In the genomic region with DNA sequence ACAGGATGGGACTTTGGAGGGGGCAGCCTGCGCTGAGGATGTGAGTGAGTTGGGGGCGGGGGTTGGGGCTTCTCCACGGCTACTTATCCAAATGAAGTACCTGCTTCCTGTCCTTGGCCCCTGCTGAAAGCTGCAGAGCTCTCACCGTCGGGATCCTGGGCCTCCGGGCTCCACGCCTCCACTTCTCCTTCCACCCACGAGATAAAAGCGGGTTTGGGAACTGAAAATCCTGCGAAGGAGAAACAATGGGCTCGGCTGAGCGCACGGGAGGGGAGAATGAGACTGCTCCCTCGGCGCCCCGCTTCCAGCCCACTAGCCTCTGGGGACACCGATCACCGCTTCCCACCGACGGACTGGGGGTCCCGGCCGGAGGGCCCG, we compare ENCODE assay signal across 8 cellular contexts. TPM values are rescaled to one million over a fixed set of nuclear protein-coding genes. Genes with fewer than 3 reads are reported as not detected.
A peak's percentile ranks its signal among the peaks of the same experiment; 100 is the strongest.
DNase-seq lines count a peak whose midpoint lies in the region; ATAC-seq and TF ChIP-seq lines count a peak whose summit lies in the region.

No MANE protein-coding gene starts in this region.

- DNase-seq in AG09309 (ENCODE audit: low read depth) (no peak), WERI-Rb-1 (peak; percentile 43), glutamatergic neuron (peak; percentile 23), left lobe of liver (ENCODE audit: low spot score) (no peak), SKM-1 treated with dmso at 0.1 percent for 144 hours (lab: John Stamatoyannopoulos, UW; ENCODE audit: unreplicated experiment) (no peak)

- peak overlapping the region; percentile 93 for H3K9ac ChIP-seq in skeletal muscle satellite cell (ENCODE audit: low read depth, low read length)

- H3K4me3 ChIP-seq in AG09309 (ENCODE audit: control insufficient read depth, low read depth, low read length) (peak overlapping the region; percentile 73), WERI-Rb-1 (ENCODE audit: low read depth, low read length) (peak overlapping the region; percentile 63), skeletal muscle satellite cell (ENCODE audit: low read length) (peak overlapping the region; percentile 90)

- peak overlapping the region; percentile 95 for H3K4me2 ChIP-seq in skeletal muscle satellite cell (ENCODE audit: low read length)

- peaks cover 3% of the 10 kb centered on the region for H3K4me1 Mint-ChIP-seq in glutamatergic neuron (ENCODE audit: low read depth, unreplicated experiment)

- H3K4me3 Mint-ChIP-seq in glutamatergic neuron (ENCODE audit: unreplicated experiment), result peak overlapping the region; percentile 91

- H3K36me3 ChIP-seq in WERI-Rb-1, result peaks cover 53% of the 10 kb centered on the region
- peaks cover 14% of the 10 kb centered on the region for H3K36me3 ChIP-seq in skeletal muscle satellite cell (ENCODE audit: insufficient read depth, low read length)

- H3K9me3 ChIP-seq in WERI-Rb-1 (ENCODE audit: severe bottlenecking) (no peaks in the 10 kb centered on the region), skeletal muscle satellite cell (replicated peaks; ENCODE audit: low read length) (no peaks in the 10 kb centered on the region)

- TF ChIP-seq CTCF in AG09309 (IDR thresholded peaks at IDR 0.05; ENCODE audit: control insufficient read depth, insufficient read depth, low read depth, low read length, missing control alignments) (no peak), WERI-Rb-1 (IDR thresholded peaks at IDR 0.05; ENCODE audit: low read depth, low read length) (no peak), glutamatergic neuron (IDR thresholded peaks at IDR 0.05; ENCODE audit: partially characterized antibody, unreplicated experiment) (no peak)

- H3K4me1 ChIP-seq in skeletal muscle satellite cell (ENCODE audit: control insufficient read depth, insufficient read depth, low read length), result peaks cover 5% of the 10 kb centered on the region

- H3K27me3 ChIP-seq in WERI-Rb-1 (ENCODE audit: insufficient read depth, low read depth, severe bottlenecking) (no peaks in the 10 kb centered on the region), skeletal muscle satellite cell (ENCODE audit: control insufficient read depth, insufficient read depth, low read length) (no peaks in the 10 kb centered on the region)

- peak overlapping the region; percentile 96 for H3K27ac ChIP-seq in WERI-Rb-1

- H3K27me3 Mint-ChIP-seq in glutamatergic neuron (ENCODE audit: unreplicated experiment), result peaks cover 6% of the 10 kb centered on the region

- H3K27ac Mint-ChIP-seq in glutamatergic neuron (ENCODE audit: unreplicated experiment), result peak overlapping the region; percentile 88

- peaks cover 9% of the 10 kb centered on the region for H3K9me3 Mint-ChIP-seq in glutamatergic neuron (ENCODE audit: unreplicated experiment)

- no peaks in the 10 kb centered on the region for H3K36me3 Mint-ChIP-seq in glutamatergic neuron (ENCODE audit: unreplicated experiment)

- ATAC-seq in GM18520 (IDR thresholded peaks at IDR 0.05; ENCODE audit: unreplicated experiment) (peak; percentile 8), HG03354 (IDR thresholded peaks at IDR 0.05; ENCODE audit: poor library complexity, severe bottlenecking, unreplicated experiment) (peak; percentile 31), left lobe of liver (no peak)

RNA-seq across cellular contexts. Expression of a gene that starts 0.5 kb away (rescaled TPM):
- total RNA-seq in glutamatergic neuron (ENCODE audit: unreplicated experiment) (58.4 TPM), left lobe of liver (11.8 TPM)
- 6.8 and 7.2 TPM in 2 replicates for total RNA-seq in skeletal muscle satellite cell (2012; rRNA removed)

RNA-seq across cellular contexts. Expression of a gene that starts 13.5 kb away (rescaled TPM):
- total RNA-seq in glutamatergic neuron (ENCODE audit: unreplicated experiment), result 18.7 TPM
- total RNA-seq in skeletal muscle satellite cell (2012; rRNA removed), result 3.8 and 11.4 TPM in 2 replicates
- total RNA-seq in left lobe of liver, result 8.8 TPM

RNA-seq across cellular contexts. Expression of a gene that starts 25.2 kb away (rescaled TPM):
- total RNA-seq in glutamatergic neuron (ENCODE audit: unreplicated experiment) (14.6 TPM), left lobe of liver (4.9 TPM)
- total RNA-seq in skeletal muscle satellite cell (2012; rRNA removed), result 4.4 and 6.1 TPM in 2 replicates

RNA-seq across cellular contexts. Expression of a gene that starts 26.8 kb away (rescaled TPM):
- 39.0 TPM for total RNA-seq in glutamatergic neuron (ENCODE audit: unreplicated experiment)
- 6.6 and 8.1 TPM in 2 replicates for total RNA-seq in skeletal muscle satellite cell (2012; rRNA removed)
- 6.3 TPM for total RNA-seq in left lobe of liver

RNA-seq across cellular contexts. Expression of a gene that starts 50.4 kb away (rescaled TPM):
- 15.1 TPM for total RNA-seq in glutamatergic neuron (ENCODE audit: unreplicated experiment)
- 4.6 and 7.0 TPM in 2 replicates for total RNA-seq in skeletal muscle satellite cell (2012; rRNA removed)
- 7.1 TPM for total RNA-seq in left lobe of liver

Comparison
In these comparisons a context has a peak if more than half of its experiments do, and no peak if none do; other contexts are left out.
1. DNase-seq: peak in WERI-Rb-1 (single experiment) and glutamatergic neuron (single experiment); none in AG09309 (single experiment), left lobe of liver (single experiment) and SKM-1 treated with dmso at 0.1 percent for 144 hours (single experiment).
2. Peak in every context shown above with its lines, with median percentiles within 50 percentile points of each other: H3K4me3 ChIP-seq.